ENCODE assay signal across 26 cellular contexts in the genomic region with DNA sequence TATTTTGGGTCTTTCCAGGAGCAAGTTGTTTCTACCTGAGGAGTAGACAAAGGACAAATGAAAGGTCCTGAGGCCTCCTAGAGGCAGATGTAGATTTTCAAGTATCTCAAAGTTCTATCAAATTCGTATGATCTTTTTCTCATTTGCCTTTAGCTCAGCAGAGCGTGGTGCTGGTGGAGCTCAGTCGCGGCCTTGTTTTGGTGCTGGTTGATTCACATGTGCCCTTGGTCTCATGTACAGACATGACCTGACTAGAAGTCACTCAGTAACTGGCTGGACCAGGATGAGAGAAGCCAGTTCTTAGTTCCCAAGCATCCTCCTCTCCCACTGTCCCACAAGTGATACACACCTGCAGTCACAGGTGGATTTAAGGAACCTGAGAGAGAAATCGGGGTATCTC.
"Had no signal": no experiment of that assay in that cellular context is flagged by ENCODE, and none has a peak within 500 bp of the region (broad histone marks: within the 10 kb centered on the region; RNA-seq: fewer than 3 reads in every experiment).

No MANE protein-coding gene starts in this region.

- H3K36me3 Mint-ChIP-seq: WTC11 had no signal

- DNase-seq: activated CD4-positive, alpha-beta memory T cell treated with anti-CD3 and anti-CD28 coated beads, Interleukin-2, amount 10 ng/mL, durations not matched to agents 7 days and 5 days; activated CD4-positive, alpha-beta T cell treated with anti-CD3 and anti-CD28 coated beads for 1 hour; activated CD4-positive, alpha-beta T cell treated with anti-CD3 and anti-CD28 coated beads, Interleukin-2, amount 10 ng/mL, durations not matched to agents 7 days and 5 days; activated gamma-delta T cell; activated naive CD4-positive, alpha-beta T cell treated with anti-CD3 and anti-CD28 coated beads for 36 hours; activated T-cell treated with anti-CD3 and anti-CD28 coated beads for 4 hours; activated T-cell treated with anti-CD3 and anti-CD28 coated beads, Interleukin-2, amount 50 U/mL, for 48 hours; amygdala; Kasumi-1; NCI-H1092; NCI-H1417; NCI-H1930; NCI-H2171; NCI-H226; NCI-H526; NCI-H82; NK-92 treated with Interleukin-12 subunit alpha and Interleukin-12 subunit beta, amount 100 ng/mL, for 24 hours; PC-9; SHP77 treated with DMSO at 0.1 percent for 48 hours; T-helper 17 cell; T-helper 9 cell had no signal

- H3K27ac ChIP-seq: PC-9 had no signal

- ATAC-seq: activated T-helper 17 cell treated with anti-CD3 and anti-CD28 coated beads, Interleukin-2, amount 50 U/mL, for 72 hours; T-helper 17 cell; WTC11 had no signal

- H3K4me3 Mint-ChIP-seq: activated CD4-positive, alpha-beta memory T cell treated with anti-CD3 and anti-CD28 coated beads, Interleukin-2, amount 10 ng/mL, durations not matched to agents 7 days and 5 days; activated CD4-positive, alpha-beta T cell treated with anti-CD3 and anti-CD28 coated beads, Interleukin-2, amount 10 ng/mL, durations not matched to agents 7 days and 5 days; activated naive CD4-positive, alpha-beta T cell treated with anti-CD3 and anti-CD28 coated beads for 36 hours; activated naive CD8-positive, alpha-beta T cell; activated T-helper 17 cell treated with anti-CD3 and anti-CD28 coated beads, Interleukin-2, amount 50 U/mL, for 72 hours; brain; central memory CD8-positive, alpha-beta T cell; T-helper 17 cell; WTC11 had no signal

- H3K9me3 Mint-ChIP-seq: activated CD4-positive, alpha-beta memory T cell treated with anti-CD3 and anti-CD28 coated beads, Interleukin-2, amount 10 ng/mL, durations not matched to agents 7 days and 5 days; activated naive CD4-positive, alpha-beta T cell treated with anti-CD3 and anti-CD28 coated beads for 36 hours; activated T-helper 17 cell treated with anti-CD3 and anti-CD28 coated beads, Interleukin-2, amount 50 U/mL, for 72 hours; central memory CD8-positive, alpha-beta T cell had no signal

- H3K4me3 ChIP-seq: PC-9 had no signal

- H3K27ac Mint-ChIP-seq: activated CD4-positive, alpha-beta memory T cell treated with anti-CD3 and anti-CD28 coated beads, Interleukin-2, amount 10 ng/mL, durations not matched to agents 7 days and 5 days; activated CD4-positive, alpha-beta T cell treated with anti-CD3 and anti-CD28 coated beads, Interleukin-2, amount 10 ng/mL, durations not matched to agents 7 days and 5 days; activated naive CD4-positive, alpha-beta T cell treated with anti-CD3 and anti-CD28 coated beads for 36 hours; activated naive CD8-positive, alpha-beta T cell; activated T-helper 17 cell treated with anti-CD3 and anti-CD28 coated beads, Interleukin-2, amount 50 U/mL, for 72 hours; brain; T-helper 17 cell; WTC11 had no signal

- H3K27me3 Mint-ChIP-seq: activated CD4-positive, alpha-beta memory T cell treated with anti-CD3 and anti-CD28 coated beads, Interleukin-2, amount 10 ng/mL, durations not matched to agents 7 days and 5 days; activated CD4-positive, alpha-beta T cell treated with anti-CD3 and anti-CD28 coated beads, Interleukin-2, amount 10 ng/mL, durations not matched to agents 7 days and 5 days; activated naive CD8-positive, alpha-beta T cell; activated T-helper 17 cell treated with anti-CD3 and anti-CD28 coated beads, Interleukin-2, amount 50 U/mL, for 72 hours; brain; central memory CD8-positive, alpha-beta T cell; T-helper 17 cell had no signal
